8 cellular contexts compared by ENCODE assay signal in the genomic region with DNA sequence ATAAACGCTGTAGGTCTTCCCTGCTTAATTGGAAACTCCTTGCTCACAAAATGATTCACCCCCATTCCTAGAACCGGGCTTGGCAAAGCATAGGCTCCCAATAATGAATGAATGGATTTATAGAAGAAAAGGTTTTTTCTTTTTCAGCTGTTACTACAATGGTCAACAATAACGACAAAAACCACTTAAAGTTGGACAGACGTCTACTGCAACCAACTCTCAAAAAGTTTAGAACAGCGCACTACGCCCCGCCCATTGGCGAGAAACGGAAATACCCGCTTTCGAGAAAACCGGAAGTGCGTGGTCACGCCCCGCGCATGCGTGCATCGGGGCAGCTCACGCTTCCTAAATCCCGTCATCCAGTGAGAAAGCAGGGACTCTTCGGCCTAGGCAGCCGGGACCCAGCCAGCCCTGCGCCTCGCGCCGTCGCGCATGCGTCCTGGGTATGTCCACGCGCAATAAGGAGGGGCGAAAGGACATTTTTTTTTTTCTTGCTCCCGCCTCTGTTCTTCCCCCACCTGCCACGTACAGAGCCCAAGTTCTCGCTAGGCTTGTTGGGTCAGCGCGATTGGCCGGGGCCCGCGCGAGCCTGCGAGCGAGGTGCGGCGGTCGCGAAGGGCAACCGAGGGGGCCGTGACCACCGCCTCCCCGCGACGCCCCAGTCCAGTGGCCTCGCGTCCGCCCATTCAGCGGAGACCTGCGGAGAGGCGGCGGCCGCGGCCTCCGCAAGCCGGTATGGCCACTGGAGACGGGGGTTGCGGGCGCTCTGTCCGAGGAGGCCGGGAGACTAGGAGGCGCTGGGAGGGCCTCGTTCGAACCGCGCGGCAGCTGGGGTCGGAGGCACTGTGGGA. TPM values are rescaled to one million over a fixed set of nuclear protein-coding genes. Genes with fewer than 3 reads are reported as not detected.
DNase-seq lines count a peak whose midpoint lies in the region; ATAC-seq and TF ChIP-seq lines count a peak whose summit lies in the region.

TSS of gene TFG (plus strand) at position 506 of the 851 bp plus-strand sequence. CDS start 4,192 bp downstream, outside the sequence.

- peaks cover 0 to 17% (median 7%) of the 10 kb centered on the region in 6 donors for H3K36me3 ChIP-seq in spleen

- peak within 1 kb of the TSS; percentile 96 for H3K27ac Mint-ChIP-seq in central memory CD8-positive, alpha-beta T cell (ENCODE audit: low read depth)

- no peaks in the 10 kb centered on the region for H3K9me3 ChIP-seq in spleen

- peaks cover 4% of the 10 kb centered on the region for H3K9me3 Mint-ChIP-seq in central memory CD8-positive, alpha-beta T cell

- WGBS in spleen, 5 donors = 1% methylated on average over 39 to 76 of the region's 76 CpGs

- H3K4me3 Mint-ChIP-seq in central memory CD8-positive, alpha-beta T cell = peak within 1 kb of the TSS; percentile 85

- peaks cover 0 to 5% (median 0%) of the 10 kb centered on the region in 7 donors for H3K27me3 ChIP-seq in spleen (replicated peaks in 1 of 7)

- peaks cover 19% of the 10 kb centered on the region for H3K27me3 Mint-ChIP-seq in central memory CD8-positive, alpha-beta T cell

- H3K27ac ChIP-seq in spleen = peak within 1 kb of the TSS; percentile 82 to 99 (median 96)

- peaks cover 28% of the 10 kb centered on the region for H3K36me3 Mint-ChIP-seq in central memory CD8-positive, alpha-beta T cell (ENCODE audit: insufficient read depth)

- peak; percentile 98 for DNase-seq in AG09309 (ENCODE audit: low read depth)
- peak; percentile 93 to 99 for DNase-seq in NCI-H446 (lab: John Stamatoyannopoulos, UW)
- DNase-seq in activated CD4-positive, CD25-positive, alpha-beta regulatory T cell treated with anti-CD3 and anti-CD28 coated beads, Interleukin-2, amount 50 U/mL, for 16 hours (ENCODE audit: low read depth, low spot score) = peak; percentile 93
- peak; percentile 94 to 97 for DNase-seq in central memory CD8-positive, alpha-beta T cell (ENCODE audit: low spot score in 2 of 2)
- DNase-seq in inferior parietal cortex (ENCODE audit: extremely low spot score) = peak; percentile 98
- DNase-seq in spleen = peak; percentile 98

- H3K4me1 Mint-ChIP-seq in central memory CD8-positive, alpha-beta T cell = peaks cover 41% of the 10 kb centered on the region

- peaks cover 14 to 44% (median 33%) of the 10 kb centered on the region in 6 donors for H3K4me1 ChIP-seq in spleen

- ATAC-seq in GM19025 (IDR thresholded peaks at IDR 0.05; ENCODE audit: low read depth, unreplicated experiment) = peak; percentile 94
- ATAC-seq in HG03342 (IDR thresholded peaks at IDR 0.05; ENCODE audit: unreplicated experiment) = peak; percentile 87
- peak; percentile 91 for ATAC-seq in central memory CD8-positive, alpha-beta T cell (replicated peaks; ENCODE audit: extremely low read depth, poor library complexity, severe bottlenecking)

- peak within 1 kb of the TSS; percentile 84 for H3K4me3 ChIP-seq in AG09309 (ENCODE audit: control insufficient read depth, low read depth, low read length)
- peak within 1 kb of the TSS; percentile 58 to 83 (median 73) for H3K4me3 ChIP-seq in spleen

- TF ChIP-seq CTCF in AG09309 (IDR thresholded peaks at IDR 0.05; ENCODE audit: control insufficient read depth, insufficient read depth, low read depth, low read length, missing control alignments) = no peak
- TF ChIP-seq CTCF in spleen (IDR thresholded peaks at IDR 0.05 in 8 of 11, conservative IDR thresholded peaks at IDR 0.05 in 3 of 11) = peak in 2 of 11 experiments; percentile 9 to 32

- intact Hi-C loops in spleen (cut with DNase I; ENCODE audit: low total_unique reads) = no loop called here

- TF ChIP-seq POLR2A in spleen (IDR thresholded peaks at IDR 0.05) = peak; percentile 20 to 70 (median 55)

RNA-seq across cellular contexts. Expression of gene TFG, which starts in this region (rescaled TPM):
- 10 to 100 TPM; 49.4 to 70.8 (median 57.6) TPM for total RNA-seq in spleen
- 10 to 100 TPM; 28.0 to 38.4 (median 31.6) TPM for polyA plus RNA-seq in spleen

Comparison
In these comparisons a context has a peak if more than half of its experiments do, and no peak if none do; other contexts are left out.
1. Peak in every context shown above with its lines: DNase-seq, ATAC-seq, H3K4me3 ChIP-seq and H3K27ac ChIP-seq.